ENCODE assay signal across 8 cellular contexts in genomic region chr2:7653617-7654016, GRCh38.
"Had no signal": no experiment of that assay in that cellular context is flagged by ENCODE, and none has a peak within 500 bp of the region (broad histone marks: within the 10 kb centered on the region; RNA-seq: fewer than 3 reads in every experiment).

No MANE protein-coding gene starts in this region.

- H3K9me3 Mint-ChIP-seq: HFFc6 had no signal

- H3K9me3 ChIP-seq: HAP-1 had no signal

- H3K4me3 ChIP-seq: HAP-1 had no signal

- H3K36me3 Mint-ChIP-seq: IgD-negative memory B cell had no signal

- H3K4me1 ChIP-seq: HAP-1 had no signal

- H3K4me3 Mint-ChIP-seq: HFFc6, IgD-negative memory B cell had no signal

- DNase-seq: GOT3, H7, HFFc6, KG1 had no signal

- H3K36me3 ChIP-seq: HAP-1 had no signal

- ATAC-seq: HCT116, HepG2 had no signal
